Comparison of ENCODE assay signal across 2 cellular contexts in genomic region chr12:16384732-16385131, GRCh38.
TF ChIP-seq lines count a peak whose summit lies in the region.

No MANE protein-coding gene starts in this region.

TF ChIP-seq in GM23338, 12 proteins besides CTCF, POLR2A, EP300 and RAD21:
- TF ChIP-seq ZNF331 (CRISPR knock-in tag; IDR thresholded peaks at IDR 0.05; ENCODE audit: low read depth), result no peak
- TF ChIP-seq ETS1 (IDR thresholded peaks at IDR 0.05), result no peak
- no peak for TF ChIP-seq CREB1 (CRISPR knock-in tag; IDR thresholded peaks at IDR 0.05; ENCODE audit: low read depth)
- TF ChIP-seq ZNF114 (CRISPR knock-in tag; IDR thresholded peaks at IDR 0.05), result no peak
- no peak for TF ChIP-seq NANOG (IDR thresholded peaks at IDR 0.05; ENCODE audit: borderline replicate concordance)
- no peak for TF ChIP-seq ZNF462 (CRISPR knock-in tag; IDR thresholded peaks at IDR 0.05)
- TF ChIP-seq EZH2 (IDR thresholded peaks at IDR 0.05; ENCODE audit: low read depth, unreplicated experiment), result no peak
- TF ChIP-seq EZH2phosphoT487 (IDR thresholded peaks at IDR 0.05; ENCODE audit: unreplicated experiment), result no peak
- TF ChIP-seq POLR2AphosphoS5 (IDR thresholded peaks at IDR 0.05; ENCODE audit: low read depth), result no peak
- TF ChIP-seq REST (IDR thresholded peaks at IDR 0.05; ENCODE audit: unreplicated experiment), result no peak
TF ChIP-seq in GM23338: peak in this region for 0.

TF ChIP-seq in H1, 55 proteins besides CTCF, POLR2A, EP300 and RAD21:
- TF ChIP-seq SUZ12 (IDR thresholded peaks at IDR 0.05; ENCODE audit: low read length), result no peak
- TF ChIP-seq ATF3 (IDR thresholded peaks at IDR 0.05; ENCODE audit: insufficient read depth, low read depth, low read length), result no peak
- TF ChIP-seq ATF2 (IDR thresholded peaks at IDR 0.05; ENCODE audit: low read length), result no peak
- no peak for TF ChIP-seq POU5F1 (IDR thresholded peaks at IDR 0.05; ENCODE audit: low read depth, low read length)
- TF ChIP-seq TAF1 (IDR thresholded peaks at IDR 0.05; ENCODE audit: low read depth, low read length), result no peak
- no peak for TF ChIP-seq CEBPB (IDR thresholded peaks at IDR 0.05; ENCODE audit: low read depth, low read length)
- no peak for TF ChIP-seq NANOG (IDR thresholded peaks at IDR 0.05; ENCODE audit: insufficient read depth, low read depth, low read length, poor library complexity, severe bottlenecking)
- TF ChIP-seq SRF (IDR thresholded peaks at IDR 0.05; ENCODE audit: low read depth, low read length), result no peak
- TF ChIP-seq JUN (IDR thresholded peaks at IDR 0.05; ENCODE audit: low read depth, low read length), result no peak
- TF ChIP-seq HDAC2 (IDR thresholded peaks at IDR 0.05; ENCODE audit: borderline replicate concordance in 1 of 2, low read depth in 2 of 2, low read length in 2 of 2), result no peak
- TF ChIP-seq KDM1A (IDR thresholded peaks at IDR 0.05; ENCODE audit: borderline replicate concordance, low read length), result no peak
- no peak for TF ChIP-seq EGR1 (IDR thresholded peaks at IDR 0.05; ENCODE audit: borderline replicate concordance, low read depth, low read length)
- TF ChIP-seq SP2 (IDR thresholded peaks at IDR 0.05; ENCODE audit: low read length), result no peak
- no peak for TF ChIP-seq RFX5 (IDR thresholded peaks at IDR 0.05; ENCODE audit: borderline replicate concordance, low read depth, low read length)
- TF ChIP-seq JUND (IDR thresholded peaks at IDR 0.05; ENCODE audit: low read length), result no peak
- TF ChIP-seq RXRA (IDR thresholded peaks at IDR 0.05; ENCODE audit: insufficient read depth, low read depth, low read length), result no peak
- TF ChIP-seq KDM5A (IDR thresholded peaks at IDR 0.05; ENCODE audit: low read length), result no peak
- TF ChIP-seq GABPA (IDR thresholded peaks at IDR 0.05; ENCODE audit: borderline replicate concordance, insufficient read depth, low read length), result no peak
- no peak for TF ChIP-seq BACH1 (IDR thresholded peaks at IDR 0.05; ENCODE audit: low read length)
TF ChIP-seq in H1: peak in this region for 0.
